ENCODE assay signal across 22 cellular contexts in the genomic region with DNA sequence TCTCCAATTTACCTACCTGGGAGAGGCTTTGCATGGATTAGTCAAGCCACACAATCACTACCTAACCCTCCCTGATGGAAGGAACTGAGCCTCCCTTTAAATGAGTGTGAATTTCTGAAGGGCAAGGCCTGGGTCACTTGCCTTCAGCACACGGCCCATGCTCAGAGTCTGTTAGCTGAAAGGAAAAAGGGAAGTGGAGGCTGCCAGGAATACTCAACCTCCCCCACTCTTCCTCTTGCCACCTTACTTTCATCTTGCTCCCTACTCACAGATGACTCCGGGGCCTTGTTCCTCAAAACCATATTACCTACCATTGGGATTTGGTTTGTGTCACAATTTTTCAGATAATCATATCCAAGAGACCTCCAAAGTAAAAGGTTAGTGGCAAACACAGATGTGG.
"Had no signal": no experiment of that assay in that cellular context is flagged by ENCODE, and none has a peak within 500 bp of the region (broad histone marks: within the 10 kb centered on the region; RNA-seq: fewer than 3 reads in every experiment).

No MANE protein-coding gene starts in this region.

- DNase-seq: activated B cell treated with CpG ODN at 0.5 μM for 24 hours; activated CD4-positive, alpha-beta memory T cell treated with anti-CD3 and anti-CD28 coated beads for 36 hours; activated CD4-positive, alpha-beta T cell treated with anti-CD3 and anti-CD28 coated beads for 36 hours; activated naive CD4-positive, alpha-beta T cell treated with anti-CD3 and anti-CD28 coated beads for 36 hours; activated T-cell treated with anti-CD3 and anti-CD28 coated beads, Interleukin-2, amount 50 U/mL, for 48 hours; amygdala; colonic mucosa; dorsolateral prefrontal cortex; effector memory CD8-positive, alpha-beta T cell; esophagus squamous epithelium; gastrocnemius medialis; hypothalamus; left ventricle myocardium inferior; naive thymus-derived CD8-positive, alpha-beta T cell; posterior cingulate gyrus; right lobe of liver; stimulated activated CD4-positive, alpha-beta T cell treated with anti-CD3 and anti-CD28 coated beads, Interleukin-1b, Interleukin-23, amount 100 ng/mL, for 48 hours; substantia nigra; tibial artery had no signal

- H3K4me3 ChIP-seq: colonic mucosa, dorsolateral prefrontal cortex, esophagus squamous epithelium, gastrocnemius medialis, left ventricle myocardium inferior, neural progenitor cell, right lobe of liver, skin epidermis, tibial artery had no signal

- H3K36me3 ChIP-seq: colonic mucosa, esophagus squamous epithelium, gastrocnemius medialis, left ventricle myocardium inferior, neural progenitor cell, right lobe of liver, tibial artery had no signal

- FAIRE-seq: urothelium cell line had no signal

- H3K27me3 ChIP-seq: colonic mucosa, dorsolateral prefrontal cortex, gastrocnemius medialis, neural progenitor cell, right lobe of liver, tibial artery had no signal

- ATAC-seq: activated CD4-positive, alpha-beta T cell treated with anti-CD3 and anti-CD28 coated beads for 36 hours; effector memory CD8-positive, alpha-beta T cell; gastrocnemius medialis; naive thymus-derived CD8-positive, alpha-beta T cell; right lobe of liver had no signal

- H3K4me1 ChIP-seq: colonic mucosa, esophagus squamous epithelium, gastrocnemius medialis, left ventricle myocardium inferior, neural progenitor cell, right lobe of liver, tibial artery had no signal

- H3K9me3 ChIP-seq: colonic mucosa, esophagus squamous epithelium, gastrocnemius medialis, left ventricle myocardium inferior, right lobe of liver, tibial artery had no signal

- H3K27ac ChIP-seq: colonic mucosa, dorsolateral prefrontal cortex, esophagus squamous epithelium, gastrocnemius medialis, left ventricle myocardium inferior, neural progenitor cell, right lobe of liver, skin epidermis, tibial artery had no signal
